Comparison of ENCODE assay signal across 11 cellular contexts in the genomic region with DNA sequence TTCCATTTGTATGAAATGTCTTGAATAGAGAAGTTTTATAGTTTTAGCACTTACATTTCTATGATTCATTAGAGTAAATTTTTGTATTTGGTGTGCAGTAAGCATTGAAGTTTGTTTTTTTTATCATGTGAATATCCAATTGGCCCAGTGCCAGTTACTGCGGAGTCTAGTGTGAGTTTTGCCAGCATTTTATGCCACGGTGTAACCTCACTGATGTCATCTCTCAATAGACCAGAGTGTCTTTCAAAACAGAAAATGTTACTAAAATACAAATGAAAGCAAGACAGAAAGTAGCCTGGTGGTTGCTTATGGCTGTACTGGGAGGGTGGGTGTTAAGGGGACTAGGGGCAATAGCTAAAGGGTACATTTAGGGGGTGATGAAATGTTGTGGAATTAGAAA.
DNase-seq lines count a peak whose midpoint lies in the region; ATAC-seq, FAIRE-seq and TF ChIP-seq lines count a peak whose summit lies in the region.
"Had no signal": no experiment of that assay in that cellular context is flagged by ENCODE, and none has a peak within 500 bp of the region (broad histone marks: within the 10 kb centered on the region; RNA-seq: fewer than 3 reads in every experiment).

No MANE protein-coding gene starts in this region.

- no peak for ATAC-seq in thoracic aorta (ENCODE audit: insufficient number of reproducible peaks, low FRiP score, low read depth)
- ATAC-seq in HG03442 (IDR thresholded peaks at IDR 0.05; ENCODE audit: unreplicated experiment) = no peak
- ATAC-seq in HG02884 (IDR thresholded peaks at IDR 0.05; ENCODE audit: unreplicated experiment) = no peak
- ATAC-seq: upper lobe of right lung had no signal

- H3K4me3 ChIP-seq in fibroblast of villous mesenchyme (ENCODE audit: low read depth, low read length) = no peak overlapping the region
- H3K4me3 ChIP-seq in thoracic aorta = no peak overlapping the region
- H3K4me3 ChIP-seq in small intestine (ENCODE audit: low read depth in 1 of 2, low read length in 2 of 2) = no peak overlapping the region
- H3K4me3 ChIP-seq: upper lobe of right lung had no signal

- 14 to 38% (median 19%) methylated on average over 2 of the region's 2 CpGs for WGBS in small intestine, 3 donors

- H3K36me3 ChIP-seq in thoracic aorta = peaks cover 5% of the 10 kb centered on the region
- peaks cover 0 to 2% of the 10 kb centered on the region in 2 donors for H3K36me3 ChIP-seq in small intestine (ENCODE audit: control insufficient read depth in 2 of 2, insufficient read depth in 2 of 2, low read length in 2 of 2)

- peak overlapping the region; percentile 69 to 84 for H3K27ac ChIP-seq in thoracic aorta
- H3K27ac ChIP-seq in small intestine (ENCODE audit: low read depth in 1 of 2, low read length in 1 of 2) = no peak overlapping the region
- H3K27ac ChIP-seq: upper lobe of right lung had no signal

- peak; percentile 27 for DNase-seq in NCI-H510A treated with DMSO at 0.1 percent for 48 hours (lab: John Stamatoyannopoulos, UW)
- no peak for DNase-seq in NCI-H510A (lab: John Stamatoyannopoulos, UW)
- DNase-seq in NCI-H69 (lab: John Stamatoyannopoulos, UW) = peak; percentile 69
- DNase-seq in fibroblast of villous mesenchyme (ENCODE audit: low read depth) = peak; percentile 49
- DNase-seq in thoracic aorta (ENCODE audit: low spot score) = no peak
- no peak for DNase-seq in small intestine
- DNase-seq: ACHN, activated T-cell treated with anti-CD3 and anti-CD28 coated beads for 4 hours, upper lobe of right lung had no signal

- H3K9me3 ChIP-seq in thoracic aorta (no peaks in the 10 kb centered on the region), small intestine (ENCODE audit: control insufficient read depth, low read depth) (no peaks in the 10 kb centered on the region)
- H3K9me3 ChIP-seq: upper lobe of right lung had no signal

- peaks cover 22 to 33% of the 10 kb centered on the region in 2 donors for H3K4me1 ChIP-seq in thoracic aorta (ENCODE audit: control insufficient read depth in 1 of 2, low read depth in 2 of 2)
- no peaks in the 10 kb centered on the region for H3K4me1 ChIP-seq in small intestine (ENCODE audit: control insufficient read depth in 2 of 2, insufficient read depth in 1 of 2, low read depth in 1 of 2, low read length in 1 of 2)

- TF ChIP-seq CTCF in fibroblast of villous mesenchyme (IDR thresholded peaks at IDR 0.05; ENCODE audit: insufficient read depth, low read depth, low read length) = no peak
- TF ChIP-seq CTCF in thoracic aorta (IDR thresholded peaks at IDR 0.05) = no peak

- H3K27me3 ChIP-seq in thoracic aorta (replicated peaks; ENCODE audit: insufficient read depth) (no peaks in the 10 kb centered on the region), small intestine (ENCODE audit: control insufficient read depth in 2 of 2, insufficient read depth in 2 of 2, low read length in 2 of 2) (no peaks in the 10 kb centered on the region)
- H3K27me3 ChIP-seq: upper lobe of right lung had no signal

- FAIRE-seq in small intestine (lab: Jason Lieb, UNC) = no peak

Comparison
In these comparisons a context has a peak if more than half of its experiments do, and no peak if none do; other contexts are left out.
1. DNase-seq: peak in NCI-H510A treated with DMSO at 0.1 percent for 48 hours (single experiment), NCI-H69 (single experiment) and fibroblast of villous mesenchyme (single experiment); none in NCI-H510A (single experiment), thoracic aorta (single experiment) and small intestine (single experiment).
2. H3K27ac ChIP-seq: peak in thoracic aorta (2 of 2); none in small intestine (0 of 2).